10 cellular contexts compared by ENCODE assay signal in the genomic region with DNA sequence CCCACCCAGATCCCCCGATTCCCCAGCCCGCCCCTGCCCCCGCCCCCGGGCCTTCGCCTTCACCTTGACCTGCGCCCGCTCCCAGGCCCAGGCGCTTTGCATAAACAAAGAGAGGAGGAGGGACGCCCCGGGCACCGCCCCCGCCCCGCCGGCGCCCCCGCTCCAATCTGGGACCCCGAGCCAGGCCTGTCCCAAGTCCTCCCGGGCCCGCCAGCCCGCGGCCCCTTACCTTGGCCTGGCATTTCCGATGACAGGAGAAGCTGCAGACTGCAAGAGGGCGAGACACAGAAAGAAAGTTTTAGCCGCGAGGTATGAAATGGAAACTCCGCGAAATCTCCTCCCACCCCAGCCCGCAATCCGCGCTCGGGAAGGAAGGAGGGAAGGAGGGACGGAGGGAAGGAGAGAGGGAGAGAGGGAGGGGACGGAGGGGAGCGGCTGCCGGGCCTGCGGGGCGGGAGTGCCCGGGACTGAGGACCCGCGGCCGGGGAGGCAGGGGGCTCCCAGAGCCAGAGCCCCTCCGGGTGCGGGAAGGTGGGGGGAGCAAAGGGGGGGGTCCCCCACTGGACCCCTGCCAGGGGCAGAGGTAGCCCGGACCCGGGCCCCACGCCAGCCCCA. TPM values are rescaled to one million over a fixed set of nuclear protein-coding genes. Genes with fewer than 3 reads are reported as not detected.
A peak's percentile ranks its signal among the peaks of the same experiment; 100 is the strongest.
DNase-seq lines count a peak whose midpoint lies in the region; ATAC-seq and TF ChIP-seq lines count a peak whose summit lies in the region.
"Had no signal": no experiment of that assay in that cellular context is flagged by ENCODE, and none has a peak within 500 bp of the region (broad histone marks: within the 10 kb centered on the region; RNA-seq: fewer than 3 reads in every experiment).

No MANE protein-coding gene starts in this region.

- H3K27ac ChIP-seq in colonic mucosa (peak overlapping the region; percentile 27), sigmoid colon (peak overlapping the region; percentile 92 to 98 (median 94))
- H3K27ac ChIP-seq: HL-60 had no signal

- H3K36me3 ChIP-seq in colonic mucosa (no peaks in the 10 kb centered on the region), kidney epithelial cell (ENCODE audit: control insufficient read depth, insufficient read depth, low read length) (no peaks in the 10 kb centered on the region), sigmoid colon (no peaks in the 10 kb centered on the region)

- no peak for TF ChIP-seq EP300 in sigmoid colon (IDR thresholded peaks at IDR 0.05)

- ATAC-seq in GM21423 (IDR thresholded peaks at IDR 0.05; ENCODE audit: unreplicated experiment) (no peak), HG03520 (IDR thresholded peaks at IDR 0.05; ENCODE audit: unreplicated experiment) (no peak)
- ATAC-seq: activated T-helper 17 cell treated with anti-CD3 and anti-CD28 coated beads, Interleukin-2, amount 50 U/mL, for 72 hours had no signal

- H3K9me3 ChIP-seq in colonic mucosa, result no peaks in the 10 kb centered on the region
- no peaks in the 10 kb centered on the region for H3K9me3 ChIP-seq in sigmoid colon

- TF ChIP-seq POLR2A in sigmoid colon (IDR thresholded peaks at IDR 0.05), result no peak

- WGBS in sigmoid colon, 2 donors, result 12 to 45% methylated on average over 46 of the region's 46 CpGs

- peak overlapping the region; percentile 34 to 39 for H3K9ac ChIP-seq in colonic mucosa (ENCODE audit: low read depth in 2 of 2, low read length in 2 of 2)

- H3K27me3 ChIP-seq in colonic mucosa, result no peaks in the 10 kb centered on the region
- no peaks in the 10 kb centered on the region for H3K27me3 ChIP-seq in kidney epithelial cell (ENCODE audit: control insufficient read depth, insufficient read depth, low read length)
- H3K27me3 ChIP-seq in sigmoid colon, result no peaks in the 10 kb centered on the region

- H3K4me1 ChIP-seq in colonic mucosa (no peaks in the 10 kb centered on the region), sigmoid colon (peaks cover 0 to 73% (median 68%) of the 10 kb centered on the region in 4 donors)

- TF ChIP-seq CTCF in colonic mucosa (IDR thresholded peaks at IDR 0.05) (no peak), kidney epithelial cell (IDR thresholded peaks at IDR 0.05; ENCODE audit: insufficient read depth, low read length, poor library complexity, severe bottlenecking) (no peak), sigmoid colon (IDR thresholded peaks at IDR 0.05) (no peak)

- peak; percentile 46 for DNase-seq in HuH-7.5 (ENCODE audit: low spot score)
- no peak for DNase-seq in colonic mucosa
- DNase-seq in kidney epithelial cell (ENCODE audit: low read depth), result no peak
- peak; percentile 79 for DNase-seq in sigmoid colon
- DNase-seq in HT-29 (ENCODE audit: low spot score), result no peak
- no peak for DNase-seq in activated CD4-positive, alpha-beta T cell treated with anti-CD3 and anti-CD28 coated beads, Interleukin-2, amount 50 U/mL, for 4 hours

- H3K4me3 ChIP-seq in colonic mucosa (peak overlapping the region; percentile 31), kidney epithelial cell (ENCODE audit: low read depth, low read length) (peak overlapping the region; percentile 50), sigmoid colon (peak overlapping the region; percentile 70 to 82 (median 76))

- intact Hi-C loops in colonic mucosa (cut with DNase I), result no loop called here
- intact Hi-C loops in sigmoid colon (cut with DNase I), result no loop called here

RNA-seq across cellular contexts. Expression of gene TNS1, which starts 24.2 kb away (rescaled TPM):
- total RNA-seq in colonic mucosa (100 to 1,000 TPM in 1 of 2 donors, 10 to 100 TPM in 1; 20.6 to 164 TPM), kidney epithelial cell (54.5 and 70.6 TPM in 2 replicates), sigmoid colon (1,000 to 10,000 TPM in 2 of 4 donors, 100 to 1,000 TPM in 2; 444 to 1,607 (median 968) TPM)
- 10 to 100 TPM in 2 of 3 donors, 1 to 10 TPM in 1; 3.7 to 57.2 (median 13.8) TPM for polyA plus RNA-seq in sigmoid colon
- 8.9 and 13.8 TPM in 2 replicates for total RNA-seq in HT-29 (2014; rRNA removed; shearing (Covaris generic))

Comparison
In these comparisons a context has a peak if more than half of its experiments do, and no peak if none do; other contexts are left out.
1. DNase-seq: peak in HuH-7.5 (single experiment) and sigmoid colon (single experiment); none in colonic mucosa (single experiment), kidney epithelial cell (single experiment), HT-29 (single experiment) and activated CD4-positive, alpha-beta T cell treated with anti-CD3 and anti-CD28 coated beads, Interleukin-2, amount 50 U/mL, for 4 hours (0 of 2).
2. Peak in every context shown above with its lines, with median percentiles within 50 percentile points of each other: H3K4me3 ChIP-seq.